Comparison of ENCODE assay signal across 40 cellular contexts in genomic region chr20:24039196-24039595, GRCh38. TPM values are rescaled to one million over a fixed set of nuclear protein-coding genes. Genes with fewer than 3 reads are reported as not detected.
"Had no signal": no experiment of that assay in that cellular context is flagged by ENCODE, and none has a peak within 500 bp of the region (broad histone marks: within the 10 kb centered on the region; RNA-seq: fewer than 3 reads in every experiment).

No MANE protein-coding gene starts in this region.

- H3K4me3 Mint-ChIP-seq: activated CD4-positive, alpha-beta memory T cell treated with anti-CD3 and anti-CD28 coated beads for 36 hours; activated CD4-positive, alpha-beta T cell treated with anti-CD3 and anti-CD28 coated beads for 36 hours; activated CD4-positive, alpha-beta T cell treated with anti-CD3 and anti-CD28 coated beads, Interleukin-2, amount 10 ng/mL, durations not matched to agents 24 days and 14 days; activated CD8-positive, alpha-beta memory T cell treated with anti-CD3 and anti-CD28 coated beads, Interleukin-2, amount 10 ng/mL, durations not matched to agents 7 days and 5 days; activated CD8-positive, alpha-beta T cell treated with anti-CD3 and anti-CD28 coated beads, Interleukin-2, amount 10 ng/mL, durations not matched to agents 7 days and 5 days; activated naive CD4-positive, alpha-beta T cell treated with anti-CD3 and anti-CD28 coated beads, Interleukin-2, amount 10 ng/mL, durations not matched to agents 7 days and 5 days; activated naive CD8-positive, alpha-beta T cell treated with anti-CD3 and anti-CD28 coated beads, Interleukin-2, amount 10 ng/mL, durations not matched to agents 7 days and 5 days; activated T-helper 1 cell treated with anti-CD3 and anti-CD28 coated beads, Interleukin-12 subunit alpha, Interleukin-12 subunit beta, Interleukin-2, Interleukin-4 antibody, amounts not matched to agents 30 ng/mL and 10 ng/mL and 1 ng/mL, durations not matched to agents 14 hours and 24 hours and 36 hours; brain; dendritic cell treated with granulocyte-macrophage colony-stimulating factor and Interleukin-4, amounts not matched to agents 40 ng/mL and 50 ng/mL, for 4 days; T-helper 17 cell; T-helper 2 cell treated with Interferon-gamma antibody and Interleukin-4, amounts not matched to agents 5 μg/mL and 100 μg/mL, for 36 hours had no signal

- H3K4me1 ChIP-seq: ascending aorta, breast epithelium, esophagus squamous epithelium, gastroesophageal sphincter, heart right ventricle had no signal

- H2AFZ ChIP-seq: hepatocyte had no signal

- H3K4me3 ChIP-seq: ascending aorta, breast epithelium, cardiac muscle cell, coronary artery, dorsolateral prefrontal cortex, esophagus squamous epithelium, gastroesophageal sphincter, heart right ventricle, hepatocyte had no signal

- H3K79me2 ChIP-seq: hepatocyte had no signal

- DNase-seq: activated CD4-positive, alpha-beta memory T cell treated with anti-CD3 and anti-CD28 coated beads for 36 hours; activated CD4-positive, alpha-beta T cell treated with anti-CD3 and anti-CD28 coated beads for 36 hours; activated CD4-positive, alpha-beta T cell treated with anti-CD3 and anti-CD28 coated beads, Interleukin-2, amount 10 ng/mL, durations not matched to agents 24 days and 14 days; activated CD4-positive, CD25-positive, alpha-beta regulatory T cell; activated CD4-positive, CD25-positive, alpha-beta regulatory T cell treated with anti-CD3 and anti-CD28 coated beads, Interleukin-2, amount 50 U/mL, for 72 hours; activated CD8-positive, alpha-beta memory T cell treated with anti-CD3 and anti-CD28 coated beads, Interleukin-2, amount 10 ng/mL, durations not matched to agents 7 days and 5 days; activated CD8-positive, alpha-beta memory T cell treated with anti-CD3 and anti-CD28 coated beads, Interleukin-2, amount 50 U/mL, for 4 hours; activated CD8-positive, alpha-beta T cell treated with anti-CD3 and anti-CD28 coated beads, Interleukin-2, amount 10 ng/mL, durations not matched to agents 7 days and 5 days; activated gamma-delta T cell; activated naive CD4-positive, alpha-beta T cell; activated naive CD4-positive, alpha-beta T cell treated with anti-CD3 and anti-CD28 coated beads, Interleukin-2, amount 10 ng/mL, durations not matched to agents 7 days and 5 days; activated naive CD8-positive, alpha-beta T cell treated with anti-CD3 and anti-CD28 coated beads, Interleukin-2, amount 10 ng/mL, durations not matched to agents 7 days and 5 days; activated T-cell treated with anti-CD3 and anti-CD28 coated beads, Interleukin-2, amount 50 U/mL, for 1 hour; activated T-cell treated with anti-CD3 and anti-CD28 coated beads, Interleukin-2, amount 50 U/mL, for 48 hours; central memory CD4-positive, alpha-beta T cell; dorsolateral prefrontal cortex; effector memory CD4-positive, alpha-beta T cell; erythroblast; esophagus squamous epithelium; foreskin melanocyte; heart right ventricle; T-helper 17 cell; T1000 had no signal

- H3K9me3 Mint-ChIP-seq: activated CD4-positive, alpha-beta memory T cell treated with anti-CD3 and anti-CD28 coated beads for 36 hours; activated naive CD8-positive, alpha-beta T cell treated with anti-CD3 and anti-CD28 coated beads, Interleukin-2, amount 10 ng/mL, durations not matched to agents 7 days and 5 days; activated T-helper 1 cell treated with anti-CD3 and anti-CD28 coated beads, Interleukin-12 subunit alpha, Interleukin-12 subunit beta, Interleukin-2, Interleukin-4 antibody, amounts not matched to agents 30 ng/mL and 10 ng/mL and 1 ng/mL, durations not matched to agents 14 hours and 24 hours and 36 hours; activated T-helper 2 cell treated with anti-CD3 and anti-CD28 coated beads, Interferon-gamma antibody, Interleukin-2, Interleukin-4, amounts not matched to agents 10 μg/mL and 5 μg/mL and 100 μg/mL, durations not matched to agents 14 hours and 24 hours and 36 hours; brain; dendritic cell treated with granulocyte-macrophage colony-stimulating factor and Interleukin-4, amounts not matched to agents 40 ng/mL and 50 ng/mL, for 4 days; T-helper 2 cell treated with Interferon-gamma antibody and Interleukin-4, amounts not matched to agents 5 μg/mL and 100 μg/mL, for 36 hours had no signal

- H3K36me3 Mint-ChIP-seq: activated CD4-positive, alpha-beta memory T cell treated with anti-CD3 and anti-CD28 coated beads for 36 hours; activated naive CD4-positive, alpha-beta T cell treated with anti-CD3 and anti-CD28 coated beads, Interleukin-2, amount 50 U/mL, for 72 hours; brain had no signal

- H3K9me3 ChIP-seq: ascending aorta, breast epithelium, esophagus squamous epithelium, gastroesophageal sphincter, heart right ventricle had no signal

- H3K4me1 Mint-ChIP-seq: brain had no signal

- H3K27ac ChIP-seq: ascending aorta, breast epithelium, cardiac muscle cell, coronary artery, dorsolateral prefrontal cortex, esophagus squamous epithelium, gastroesophageal sphincter, heart right ventricle, hepatocyte had no signal

- H3K27me3 Mint-ChIP-seq: activated CD4-positive, alpha-beta memory T cell treated with anti-CD3 and anti-CD28 coated beads for 36 hours; activated CD4-positive, alpha-beta T cell treated with anti-CD3 and anti-CD28 coated beads for 36 hours; activated CD4-positive, alpha-beta T cell treated with anti-CD3 and anti-CD28 coated beads, Interleukin-2, amount 10 ng/mL, durations not matched to agents 24 days and 14 days; activated CD8-positive, alpha-beta memory T cell treated with anti-CD3 and anti-CD28 coated beads, Interleukin-2, amount 10 ng/mL, durations not matched to agents 7 days and 5 days; activated naive CD8-positive, alpha-beta T cell treated with anti-CD3 and anti-CD28 coated beads, Interleukin-2, amount 10 ng/mL, durations not matched to agents 7 days and 5 days; dendritic cell treated with granulocyte-macrophage colony-stimulating factor and Interleukin-4, amounts not matched to agents 40 ng/mL and 50 ng/mL, for 4 days; T-helper 17 cell had no signal

- H3K36me3 ChIP-seq: ascending aorta, breast epithelium, cardiac muscle cell, esophagus squamous epithelium, gastroesophageal sphincter, heart right ventricle had no signal

- H3K4me2 ChIP-seq: hepatocyte had no signal

- H3K27me3 ChIP-seq: ascending aorta, breast epithelium, cardiac muscle cell, dorsolateral prefrontal cortex, esophagus squamous epithelium, gastroesophageal sphincter, hepatocyte had no signal

- ATAC-seq: activated CD4-positive, alpha-beta T cell treated with anti-CD3 and anti-CD28 coated beads for 36 hours; activated CD8-positive, alpha-beta memory T cell treated with anti-CD3 and anti-CD28 coated beads, Interleukin-2, amount 10 ng/mL, durations not matched to agents 7 days and 5 days; activated CD8-positive, alpha-beta T cell treated with anti-CD3 and anti-CD28 coated beads, Interleukin-2, amount 10 ng/mL, durations not matched to agents 7 days and 5 days; activated naive CD4-positive, alpha-beta T cell treated with anti-CD3 and anti-CD28 coated beads, Interleukin-2, amount 50 U/mL, for 72 hours; gastroesophageal sphincter; heart right ventricle; T-helper 17 cell had no signal

- H3K27ac Mint-ChIP-seq: activated CD4-positive, alpha-beta memory T cell treated with anti-CD3 and anti-CD28 coated beads for 36 hours; activated CD4-positive, alpha-beta T cell treated with anti-CD3 and anti-CD28 coated beads for 36 hours; activated CD4-positive, alpha-beta T cell treated with anti-CD3 and anti-CD28 coated beads, Interleukin-2, amount 10 ng/mL, durations not matched to agents 24 days and 14 days; activated CD8-positive, alpha-beta memory T cell treated with anti-CD3 and anti-CD28 coated beads, Interleukin-2, amount 10 ng/mL, durations not matched to agents 7 days and 5 days; activated naive CD4-positive, alpha-beta T cell treated with anti-CD3 and anti-CD28 coated beads, Interleukin-2, amount 50 U/mL, for 72 hours; activated naive CD8-positive, alpha-beta T cell treated with anti-CD3 and anti-CD28 coated beads, Interleukin-2, amount 10 ng/mL, durations not matched to agents 7 days and 5 days; activated T-helper 1 cell treated with anti-CD3 and anti-CD28 coated beads, Interleukin-12 subunit alpha, Interleukin-12 subunit beta, Interleukin-2, Interleukin-4 antibody, amounts not matched to agents 30 ng/mL and 10 ng/mL and 1 ng/mL, durations not matched to agents 14 hours and 24 hours and 36 hours; activated T-helper 2 cell treated with anti-CD3 and anti-CD28 coated beads, Interferon-gamma antibody, Interleukin-2, Interleukin-4, amounts not matched to agents 10 μg/mL and 5 μg/mL and 100 μg/mL, durations not matched to agents 14 hours and 24 hours and 36 hours; brain; dendritic cell treated with granulocyte-macrophage colony-stimulating factor and Interleukin-4, amounts not matched to agents 40 ng/mL and 50 ng/mL, for 4 days; T-helper 17 cell; T-helper 2 cell treated with Interferon-gamma antibody and Interleukin-4, amounts not matched to agents 5 μg/mL and 100 μg/mL, for 36 hours had no signal

RNA-seq across cellular contexts. Expression of gene GGTLC1, which starts 50.6 kb away (rescaled TPM):
- total RNA-seq: activated CD4-positive, alpha-beta memory T cell treated with anti-CD3 and anti-CD28 coated beads for 36 hours; activated CD4-positive, alpha-beta T cell treated with anti-CD3 and anti-CD28 coated beads for 36 hours; activated CD4-positive, alpha-beta T cell treated with anti-CD3 and anti-CD28 coated beads, Interleukin-2, amount 10 ng/mL, durations not matched to agents 24 days and 14 days; activated CD8-positive, alpha-beta memory T cell treated with anti-CD3 and anti-CD28 coated beads for 36 hours; activated CD8-positive, alpha-beta memory T cell treated with anti-CD3 and anti-CD28 coated beads, Interleukin-2, amount 10 ng/mL, durations not matched to agents 7 days and 5 days; activated CD8-positive, alpha-beta T cell treated with anti-CD3 and anti-CD28 coated beads, Interleukin-2, amount 10 ng/mL, durations not matched to agents 7 days and 5 days; activated naive CD4-positive, alpha-beta T cell treated with anti-CD3 and anti-CD28 coated beads, Interleukin-2, amount 50 U/mL, for 72 hours; activated naive CD8-positive, alpha-beta T cell treated with anti-CD3 and anti-CD28 coated beads, Interleukin-2, amount 10 ng/mL, durations not matched to agents 7 days and 5 days; activated T-helper 1 cell treated with anti-CD3 and anti-CD28 coated beads, Interleukin-12 subunit alpha, Interleukin-12 subunit beta, Interleukin-2, Interleukin-4 antibody, amounts not matched to agents 30 ng/mL and 10 ng/mL and 1 ng/mL, durations not matched to agents 14 hours and 24 hours and 36 hours; activated T-helper 2 cell treated with anti-CD3 and anti-CD28 coated beads, Interferon-gamma antibody, Interleukin-2, Interleukin-4, amounts not matched to agents 10 μg/mL and 5 μg/mL and 100 μg/mL, durations not matched to agents 14 hours and 24 hours and 36 hours; ascending aorta; breast epithelium; cardiac muscle cell; cerebellum; dorsolateral prefrontal cortex; esophagus squamous epithelium; fibroblast of lung; fibroblast of villous mesenchyme; gastroesophageal sphincter; glomerular endothelial cell; heart right ventricle; hepatocyte; T-helper 17 cell had no signal
- polyA plus RNA-seq: cardiac muscle cell, fibroblast of lung, heart right ventricle, hepatocyte had no signal
